In genomic region chr17:81865733-81866439, GRCh38 we compare ENCODE assay signal across 1 cellular context.
TF ChIP-seq lines count a peak whose summit lies in the region.

No MANE protein-coding gene starts in this region.

TF ChIP-seq in HepG2, 621 proteins besides CTCF, POLR2A, EP300 and RAD21 (continued from another document and continues in another):
- TF ChIP-seq ZNF318 (CRISPR knock-in tag; IDR thresholded peaks at IDR 0.05) = no peak
- 0 out of 2 replicates have a peak, but pooled peaks have one; percentile 33 for TF ChIP-seq ZNF703 (CRISPR knock-in tag; IDR thresholded peaks at IDR 0.05; ENCODE audit: borderline replicate concordance)
- TF ChIP-seq HNF4A (CRISPR knock-in tag; IDR thresholded peaks at IDR 0.05) = peak; percentile 59
- no peak for TF ChIP-seq ZBTB4 (CRISPR knock-in tag; IDR thresholded peaks at IDR 0.05; ENCODE audit: borderline replicate concordance)
- TF ChIP-seq ZNF615 (CRISPR knock-in tag; IDR thresholded peaks at IDR 0.05; ENCODE audit: borderline replicate concordance) = no peak
- TF ChIP-seq POLR2G (IDR thresholded peaks at IDR 0.05; ENCODE audit: low read depth, low read length) = peak; percentile 16
- no peak for TF ChIP-seq PCBP2 (optimal IDR thresholded peaks at IDR 0.05; ENCODE audit: low read depth, low read length, poor library complexity, severe bottlenecking)
- no peak for TF ChIP-seq THRA (CRISPR knock-in tag; IDR thresholded peaks at IDR 0.05; ENCODE audit: borderline replicate concordance)
- no peak for TF ChIP-seq GABPA (IDR thresholded peaks at IDR 0.05; ENCODE audit: low read depth, low read length)
- no peak for TF ChIP-seq GABPA (CRISPR knock-in tag; IDR thresholded peaks at IDR 0.05; ENCODE audit: low read depth)
- no peak for TF ChIP-seq GMEB2 (CRISPR knock-in tag; IDR thresholded peaks at IDR 0.05; ENCODE audit: low read depth)
- no peak for TF ChIP-seq YY1 (IDR thresholded peaks at IDR 0.05; ENCODE audit: insufficient read depth, insufficient replicate concordance, low read depth, low read length)
- TF ChIP-seq BATF2 (CRISPR knock-in tag; IDR thresholded peaks at IDR 0.05) = 0 out of 2 replicates have a peak, but pooled peaks have one; percentile 30
- no peak for TF ChIP-seq ZNF235 (CRISPR knock-in tag; IDR thresholded peaks at IDR 0.05; ENCODE audit: borderline replicate concordance)
- TF ChIP-seq ZNF30 (CRISPR knock-in tag; IDR thresholded peaks at IDR 0.05) = no peak
- TF ChIP-seq MAZ (IDR thresholded peaks at IDR 0.05; ENCODE audit: borderline replicate concordance, low read depth, low read length) = no peak
- no peak; the same call in 1 of the 2 replicates for TF ChIP-seq MAZ (CRISPR knock-in tag; IDR thresholded peaks at IDR 0.05; ENCODE audit: low read depth)
- TF ChIP-seq PATZ1 (CRISPR knock-in tag; IDR thresholded peaks at IDR 0.05) = no peak
- no peak for TF ChIP-seq ARID2 (CRISPR knock-in tag; IDR thresholded peaks at IDR 0.05; ENCODE audit: borderline replicate concordance)
- no peak for TF ChIP-seq ZKSCAN8 (CRISPR knock-in tag; IDR thresholded peaks at IDR 0.05; ENCODE audit: borderline replicate concordance)
- 0 out of 2 replicates have a peak, but pooled peaks have one; percentile 16 for TF ChIP-seq UBTF (CRISPR knock-in tag; IDR thresholded peaks at IDR 0.05)
- TF ChIP-seq HNF1A (IDR thresholded peaks at IDR 0.05; ENCODE audit: low read depth) = no peak
- no peak for TF ChIP-seq HNF1A (CRISPR knock-in tag; IDR thresholded peaks at IDR 0.05; ENCODE audit: borderline replicate concordance)
- TF ChIP-seq ZNF777 (CRISPR knock-in tag; IDR thresholded peaks at IDR 0.05) = no peak
- no peak for TF ChIP-seq CERS6 (CRISPR knock-in tag; IDR thresholded peaks at IDR 0.05)
- no peak for TF ChIP-seq HCFC1 (IDR thresholded peaks at IDR 0.05; ENCODE audit: low read depth, low read length)
- no peak for TF ChIP-seq ZNF383 (CRISPR knock-in tag; IDR thresholded peaks at IDR 0.05; ENCODE audit: borderline replicate concordance)
- TF ChIP-seq FOXA3 (CRISPR knock-in tag; IDR thresholded peaks at IDR 0.05) = no peak
